Comparison of ENCODE assay signal across 16 cellular contexts in the genomic region with DNA sequence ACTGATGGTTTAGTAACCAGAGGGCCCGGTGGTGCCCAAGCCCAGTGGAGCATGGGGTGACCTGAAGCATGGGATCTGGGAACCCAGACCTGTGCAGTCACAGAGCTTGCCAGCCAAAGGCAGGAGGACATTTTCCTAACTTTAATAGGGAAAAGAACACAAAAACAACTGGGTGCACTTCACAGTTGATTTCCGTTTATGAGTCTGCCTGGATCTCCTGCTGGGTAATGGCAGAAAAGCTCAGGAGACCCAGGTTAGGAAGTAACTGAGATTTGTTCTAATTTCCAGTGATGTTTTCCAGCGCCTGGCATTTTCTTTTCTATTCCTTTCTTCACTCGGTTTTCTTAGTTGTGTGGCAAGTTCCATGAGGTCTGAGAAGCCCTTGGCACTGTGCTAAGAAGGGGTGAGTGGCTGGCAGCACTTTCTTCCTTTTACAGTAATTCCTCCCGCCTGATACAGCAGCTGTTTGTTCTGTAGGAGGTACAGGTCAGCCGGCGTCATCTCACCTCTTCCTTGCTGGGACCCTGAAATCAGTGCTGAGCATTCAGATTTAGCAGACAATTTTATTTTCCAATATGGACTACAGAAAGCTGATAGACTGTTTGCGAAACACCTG. TPM values are rescaled to one million over a fixed set of nuclear protein-coding genes. Genes with fewer than 3 reads are reported as not detected.
A peak's percentile ranks its signal among the peaks of the same experiment; 100 is the strongest.
DNase-seq lines count a peak whose midpoint lies in the region; ATAC-seq and TF ChIP-seq lines count a peak whose summit lies in the region.
"Had no signal": no experiment of that assay in that cellular context is flagged by ENCODE, and none has a peak within 500 bp of the region (broad histone marks: within the 10 kb centered on the region; RNA-seq: fewer than 3 reads in every experiment).

No MANE protein-coding gene starts in this region.

- H3K27me3 ChIP-seq in gastroesophageal sphincter (peaks cover 5% of the 10 kb centered on the region), suprapubic skin (peaks cover 40% of the 10 kb centered on the region)

- H3K4me3 ChIP-seq in HEK293 (ENCODE audit: low read depth, low read length) = no peak overlapping the region
- peak overlapping the region; percentile 7 for H3K4me3 ChIP-seq in astrocyte of the cerebellum (ENCODE audit: low read depth, low read length)
- peak overlapping the region; percentile 6 to 86 for H3K4me3 ChIP-seq in gastroesophageal sphincter
- H3K4me3 ChIP-seq in suprapubic skin = no peak overlapping the region
- H3K4me3 ChIP-seq: BLaER1 treated with 17β-estradiol and CSF1 and Interleukin-3, amounts not matched to agents 10 nM and 100 nM; mucosa of descending colon had no signal

- H3K36me3 ChIP-seq in HEK293 (ENCODE audit: control insufficient read depth in 2 of 2, insufficient read depth in 1 of 2, low read length in 2 of 2) = no peaks in the 10 kb centered on the region
- no peaks in the 10 kb centered on the region for H3K36me3 ChIP-seq in gastroesophageal sphincter
- H3K36me3 ChIP-seq in suprapubic skin = no peaks in the 10 kb centered on the region
- H3K36me3 ChIP-seq: BLaER1 treated with 17β-estradiol and CSF1 and Interleukin-3, amounts not matched to agents 10 nM and 100 nM had no signal

- H3K4me1 ChIP-seq in HEK293 (ENCODE audit: control insufficient read depth, insufficient read depth, low read length) = no peaks in the 10 kb centered on the region; the same call in 1 of the 2 replicates
- H3K4me1 ChIP-seq in gastroesophageal sphincter = peaks cover 4 to 88% (median 9%) of the 10 kb centered on the region in 3 donors
- peaks cover 18% of the 10 kb centered on the region for H3K4me1 ChIP-seq in suprapubic skin
- H3K4me1 ChIP-seq: foreskin keratinocyte had no signal

- DNase-seq in astrocyte of the cerebellum (ENCODE audit: low read depth) (no peak), Calu3 (no peak), suprapubic skin (ENCODE audit: low spot score in 2 of 2) (no peak), NCI-H2227 (lab: John Stamatoyannopoulos, UW; ENCODE audit: unreplicated experiment) (no peak)
- DNase-seq: effector memory CD4-positive, alpha-beta T cell; foreskin keratinocyte; NCI-H2227 treated with DMSO at 0.1 percent for 48 hours had no signal

- POLR2A ChIA-PET in HEK293 (lab: Yijun Ruan, JAX) = no interaction called here

- H3K4me3 Mint-ChIP-seq in Calu3 (ENCODE audit: low read depth, unreplicated experiment) = no peak overlapping the region
- H3K4me3 Mint-ChIP-seq: activated T-helper 1 cell treated with anti-CD3 and anti-CD28 coated beads, Interleukin-12 subunit alpha, Interleukin-12 subunit beta, Interleukin-2, Interleukin-4 antibody, amounts not matched to agents 30 ng/mL and 10 ng/mL and 1 ng/mL, durations not matched to agents 14 hours and 24 hours and 36 hours had no signal

- peaks cover 94% of the 10 kb centered on the region for H3K27me3 Mint-ChIP-seq in Calu3 (ENCODE audit: unreplicated experiment)

- H3K27ac ChIP-seq in HEK293 (ENCODE audit: extremely low read depth, low read depth, low read length) = no peak overlapping the region
- peak overlapping the region; percentile 71 to 97 (median 94) for H3K27ac ChIP-seq in gastroesophageal sphincter
- H3K27ac ChIP-seq in temporal lobe (ENCODE audit: low read depth, low read length) = peak overlapping the region; percentile 13
- H3K27ac ChIP-seq in suprapubic skin = no peak overlapping the region
- H3K27ac ChIP-seq: BLaER1 treated with 17β-estradiol and CSF1 and Interleukin-3, amounts not matched to agents 10 nM and 100 nM; foreskin keratinocyte had no signal

- no peaks in the 10 kb centered on the region for H3K36me3 Mint-ChIP-seq in Calu3 (ENCODE audit: insufficient read depth, unreplicated experiment)

- no TSS peak for BruUV-seq in Calu3 (replicated peaks; lab: Mats Ljungman, UMichigan)

- TF ChIP-seq EP300 in gastroesophageal sphincter (IDR thresholded peaks at IDR 0.05) = no peak
- no peak for TF ChIP-seq EP300 in suprapubic skin (IDR thresholded peaks at IDR 0.05)

- 36 to 46% methylated on average over 5 to 7 of the region's 8 CpGs for WGBS in gastroesophageal sphincter (ENCODE audit: low coverage in 1 of 2), 2 donors
- 82% methylated on average over 8 of the region's 8 CpGs for WGBS in suprapubic skin

- CTCF ChIA-PET in HEK293 (lab: Yijun Ruan, JAX) (interaction anchor here (0.5 to 4.0 kb wide), 28 partner anchors 10 to 526 kb away, joined by 3 to 29 read pairs (median 4); no protein-coding TSS in a partner anchor), Calu3 (lab: Charles Lee) (no interaction called here)

- no peaks in the 10 kb centered on the region for H3K9me3 Mint-ChIP-seq in Calu3 (ENCODE audit: low read depth, unreplicated experiment)
- H3K9me3 Mint-ChIP-seq: activated T-helper 1 cell treated with anti-CD3 and anti-CD28 coated beads, Interleukin-12 subunit alpha, Interleukin-12 subunit beta, Interleukin-2, Interleukin-4 antibody, amounts not matched to agents 30 ng/mL and 10 ng/mL and 1 ng/mL, durations not matched to agents 14 hours and 24 hours and 36 hours; nephron had no signal

- no peaks in the 10 kb centered on the region for H3K4me1 Mint-ChIP-seq in Calu3 (ENCODE audit: low read depth, unreplicated experiment)

- intact Hi-C loops in Calu3 (cut with micrococcal nuclease; ENCODE audit: unreplicated experiment) = loop anchor here (2.0 to 5.0 kb wide), 2 partner anchors 227 to 524 kb away; no protein-coding TSS in a partner anchor

- H3K27ac Mint-ChIP-seq in Calu3 (ENCODE audit: unreplicated experiment) = no peak overlapping the region
- H3K27ac Mint-ChIP-seq: activated T-helper 1 cell treated with anti-CD3 and anti-CD28 coated beads, Interleukin-12 subunit alpha, Interleukin-12 subunit beta, Interleukin-2, Interleukin-4 antibody, amounts not matched to agents 30 ng/mL and 10 ng/mL and 1 ng/mL, durations not matched to agents 14 hours and 24 hours and 36 hours had no signal

- TF ChIP-seq POLR2A in gastroesophageal sphincter (IDR thresholded peaks at IDR 0.05) (no peak), suprapubic skin (IDR thresholded peaks at IDR 0.05) (no peak)

- in situ Hi-C loops in astrocyte of the cerebellum (cut with HindIII; ENCODE audit: low sequenced_read_pairs) = no loop called here

- ATAC-seq in gastroesophageal sphincter = no peak
- ATAC-seq: activated CD4-positive, CD25-positive, alpha-beta regulatory T cell treated with anti-CD3 and anti-CD28 coated beads, Interleukin-2, amount 50 U/mL, for 24 hours; foreskin keratinocyte; stimulated activated naive CD8-positive, alpha-beta T cell treated with anti-CD3 and anti-CD28 coated beads, Interleukin-15, Interleukin-2, amounts not matched to agents 100 U/mL and 50 U/mL, for 24 hours had no signal

- no peaks in the 10 kb centered on the region for H3K9me3 ChIP-seq in HEK293 (ENCODE audit: control insufficient read depth, insufficient read depth, low read depth, low read length)
- H3K9me3 ChIP-seq in gastroesophageal sphincter = no peaks in the 10 kb centered on the region
- H3K9me3 ChIP-seq in suprapubic skin = no peaks in the 10 kb centered on the region
- H3K9me3 ChIP-seq: BLaER1 treated with 17β-estradiol and CSF1 and Interleukin-3, amounts not matched to agents 10 nM and 100 nM; mucosa of descending colon had no signal

- TF ChIP-seq CTCF in HEK293 (tag by site-specific recombination; IDR thresholded peaks at IDR 0.05) = no peak
- TF ChIP-seq CTCF in astrocyte of the cerebellum (IDR thresholded peaks at IDR 0.05; ENCODE audit: low read depth, low read length, missing control alignments) = no peak
- no peak for TF ChIP-seq CTCF in gastroesophageal sphincter (IDR thresholded peaks at IDR 0.05)
- no peak for TF ChIP-seq CTCF in Calu3 (IDR thresholded peaks at IDR 0.05; ENCODE audit: unreplicated experiment)
- TF ChIP-seq CTCF in suprapubic skin (IDR thresholded peaks at IDR 0.05) = no peak

TF ChIP-seq in HEK293, 187 proteins besides CTCF, POLR2A, EP300 and RAD21 (continues in another document):
- TF ChIP-seq, protein P1, sequence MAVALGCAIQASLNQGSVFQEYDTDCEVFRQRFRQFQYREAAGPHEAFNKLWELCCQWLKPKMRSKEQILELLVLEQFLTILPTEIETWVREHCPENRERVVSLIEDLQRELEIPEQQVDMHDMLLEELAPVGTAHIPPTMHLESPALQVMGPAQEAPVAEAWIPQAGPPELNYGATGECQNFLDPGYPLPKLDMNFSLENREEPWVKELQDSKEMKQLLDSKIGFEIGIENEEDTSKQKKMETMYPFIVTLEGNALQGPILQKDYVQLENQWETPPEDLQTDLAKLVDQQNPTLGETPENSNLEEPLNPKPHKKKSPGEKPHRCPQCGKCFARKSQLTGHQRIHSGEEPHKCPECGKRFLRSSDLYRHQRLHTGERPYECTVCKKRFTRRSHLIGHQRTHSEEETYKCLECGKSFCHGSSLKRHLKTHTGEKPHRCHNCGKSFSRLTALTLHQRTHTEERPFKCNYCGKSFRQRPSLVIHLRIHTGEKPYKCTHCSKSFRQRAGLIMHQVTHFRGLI (tag by site-specific recombination; IDR thresholded peaks at IDR 0.05) = no peak
- TF ChIP-seq, protein P2, sequence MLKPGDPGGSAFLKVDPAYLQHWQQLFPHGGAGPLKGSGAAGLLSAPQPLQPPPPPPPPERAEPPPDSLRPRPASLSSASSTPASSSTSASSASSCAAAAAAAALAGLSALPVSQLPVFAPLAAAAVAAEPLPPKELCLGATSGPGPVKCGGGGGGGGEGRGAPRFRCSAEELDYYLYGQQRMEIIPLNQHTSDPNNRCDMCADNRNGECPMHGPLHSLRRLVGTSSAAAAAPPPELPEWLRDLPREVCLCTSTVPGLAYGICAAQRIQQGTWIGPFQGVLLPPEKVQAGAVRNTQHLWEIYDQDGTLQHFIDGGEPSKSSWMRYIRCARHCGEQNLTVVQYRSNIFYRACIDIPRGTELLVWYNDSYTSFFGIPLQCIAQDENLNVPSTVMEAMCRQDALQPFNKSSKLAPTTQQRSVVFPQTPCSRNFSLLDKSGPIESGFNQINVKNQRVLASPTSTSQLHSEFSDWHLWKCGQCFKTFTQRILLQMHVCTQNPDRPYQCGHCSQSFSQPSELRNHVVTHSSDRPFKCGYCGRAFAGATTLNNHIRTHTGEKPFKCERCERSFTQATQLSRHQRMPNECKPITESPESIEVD (tag by site-specific recombination; IDR thresholded peaks at IDR 0.05) = peak; percentile 56; the same call in 1 of the 2 replicates
- TF ChIP-seq ZNF423 (tag by site-specific recombination; IDR thresholded peaks at IDR 0.05) = 0 out of 2 replicates have a peak, but pooled peaks have one; percentile 47
- TF ChIP-seq, protein P3, sequence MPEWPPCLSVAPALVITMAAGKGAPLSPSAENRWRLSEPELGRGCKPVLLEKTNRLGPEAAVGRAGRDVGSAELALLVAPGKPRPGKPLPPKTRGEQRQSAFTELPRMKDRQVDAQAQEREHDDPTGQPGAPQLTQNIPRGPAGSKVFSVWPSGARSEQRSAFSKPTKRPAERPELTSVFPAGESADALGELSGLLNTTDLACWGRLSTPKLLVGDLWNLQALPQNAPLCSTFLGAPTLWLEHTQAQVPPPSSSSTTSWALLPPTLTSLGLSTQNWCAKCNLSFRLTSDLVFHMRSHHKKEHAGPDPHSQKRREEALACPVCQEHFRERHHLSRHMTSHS (tag by site-specific recombination; IDR thresholded peaks at IDR 0.05) = no peak

RNA-seq across cellular contexts. Expression of gene CACNA1C, which starts 5.1 kb away (rescaled TPM):
- total RNA-seq in gastroesophageal sphincter (10 to 100 TPM; 22.9 to 96.2 (median 41.4) TPM), temporal lobe (24.1 TPM), Calu3 (2022) (not detected in 2 replicates), suprapubic skin (1 to 10 TPM; 1.4 to 3.7 (median 2.2) TPM)
- total RNA-seq: foreskin keratinocyte had no signal

RNA-seq across cellular contexts. Expression of gene DCP1B, which starts 53.6 kb away (rescaled TPM):
- total RNA-seq in gastroesophageal sphincter = 10 to 100 TPM; 26.1 to 30.4 (median 27.9) TPM
- total RNA-seq in temporal lobe = 6.9 TPM
- total RNA-seq in Calu3 (2022) = 6.3 and 8.6 TPM in 2 replicates
- total RNA-seq in suprapubic skin = 10 to 100 TPM; 11.5 to 19.5 (median 13.3) TPM

Comparison
In these comparisons a context has a peak if more than half of its experiments do, and no peak if none do; other contexts are left out.
1. H3K27ac ChIP-seq: peak in gastroesophageal sphincter (4 of 4) and temporal lobe (single experiment); none in HEK293 (single experiment) and suprapubic skin (single experiment).
2. H3K4me3 ChIP-seq: peak in astrocyte of the cerebellum (single experiment) and gastroesophageal sphincter (2 of 2); none in HEK293 (single experiment) and suprapubic skin (single experiment).